1 cellular context compared by ENCODE assay signal in the genomic region with DNA sequence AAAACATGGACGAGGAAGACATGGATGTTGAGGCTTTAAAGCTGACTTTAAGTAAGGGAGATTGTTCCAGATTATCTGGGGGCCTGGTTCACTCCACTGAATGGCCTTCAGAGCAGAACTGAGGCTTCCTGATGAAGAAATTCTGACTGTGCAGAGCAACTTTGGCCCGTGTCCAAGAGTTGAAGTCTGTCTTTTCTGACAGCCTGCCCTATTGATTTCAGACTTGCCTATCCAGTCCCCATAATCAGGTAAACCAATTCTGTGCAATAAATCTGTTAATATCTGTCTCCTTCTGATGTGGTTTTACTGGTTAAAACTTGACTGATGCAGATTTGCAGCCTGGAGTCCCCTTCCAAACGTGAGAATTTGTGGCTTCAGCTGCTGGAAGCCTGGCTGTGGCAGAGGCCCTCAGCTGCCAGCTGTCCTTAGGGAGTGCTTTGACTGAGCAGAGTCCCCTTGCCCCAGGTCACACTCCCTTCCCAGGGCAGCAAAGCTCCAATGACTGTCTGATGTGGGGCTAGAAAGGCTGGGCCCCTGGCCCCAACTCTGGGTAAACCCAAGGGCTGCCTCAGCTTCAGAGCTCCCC.
TF ChIP-seq lines count a peak whose summit lies in the region.

No MANE protein-coding gene starts in this region.

TF ChIP-seq in HepG2, 621 proteins besides CTCF, POLR2A, EP300 and RAD21 (continued from another document):
- TF ChIP-seq ZNF615 (CRISPR knock-in tag; IDR thresholded peaks at IDR 0.05; ENCODE audit: borderline replicate concordance), result no peak
- TF ChIP-seq, protein P1, sequence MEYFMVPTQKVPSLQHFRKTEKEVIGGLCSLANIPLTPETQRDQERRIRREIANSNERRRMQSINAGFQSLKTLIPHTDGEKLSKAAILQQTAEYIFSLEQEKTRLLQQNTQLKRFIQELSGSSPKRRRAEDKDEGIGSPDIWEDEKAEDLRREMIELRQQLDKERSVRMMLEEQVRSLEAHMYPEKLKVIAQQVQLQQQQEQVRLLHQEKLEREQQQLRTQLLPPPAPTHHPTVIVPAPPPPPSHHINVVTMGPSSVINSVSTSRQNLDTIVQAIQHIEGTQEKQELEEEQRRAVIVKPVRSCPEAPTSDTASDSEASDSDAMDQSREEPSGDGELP (IDR thresholded peaks at IDR 0.05; ENCODE audit: borderline replicate concordance, low read depth), result peak; percentile 35; the same call in 1 of the 2 replicates
- TF ChIP-seq ZNF205 (CRISPR knock-in tag; IDR thresholded peaks at IDR 0.05), result no peak
- TF ChIP-seq MEIS1 (CRISPR knock-in tag; IDR thresholded peaks at IDR 0.05; ENCODE audit: borderline replicate concordance), result 0 out of 2 replicates have a peak, but pooled peaks have one; percentile 33
- no peak for TF ChIP-seq ATRX (CRISPR knock-in tag; IDR thresholded peaks at IDR 0.05; ENCODE audit: borderline replicate concordance)
- TF ChIP-seq TRIM22 (IDR thresholded peaks at IDR 0.05), result no peak
- TF ChIP-seq KDM1A (CRISPR knock-in tag; IDR thresholded peaks at IDR 0.05), result no peak
- TF ChIP-seq, protein P2, sequence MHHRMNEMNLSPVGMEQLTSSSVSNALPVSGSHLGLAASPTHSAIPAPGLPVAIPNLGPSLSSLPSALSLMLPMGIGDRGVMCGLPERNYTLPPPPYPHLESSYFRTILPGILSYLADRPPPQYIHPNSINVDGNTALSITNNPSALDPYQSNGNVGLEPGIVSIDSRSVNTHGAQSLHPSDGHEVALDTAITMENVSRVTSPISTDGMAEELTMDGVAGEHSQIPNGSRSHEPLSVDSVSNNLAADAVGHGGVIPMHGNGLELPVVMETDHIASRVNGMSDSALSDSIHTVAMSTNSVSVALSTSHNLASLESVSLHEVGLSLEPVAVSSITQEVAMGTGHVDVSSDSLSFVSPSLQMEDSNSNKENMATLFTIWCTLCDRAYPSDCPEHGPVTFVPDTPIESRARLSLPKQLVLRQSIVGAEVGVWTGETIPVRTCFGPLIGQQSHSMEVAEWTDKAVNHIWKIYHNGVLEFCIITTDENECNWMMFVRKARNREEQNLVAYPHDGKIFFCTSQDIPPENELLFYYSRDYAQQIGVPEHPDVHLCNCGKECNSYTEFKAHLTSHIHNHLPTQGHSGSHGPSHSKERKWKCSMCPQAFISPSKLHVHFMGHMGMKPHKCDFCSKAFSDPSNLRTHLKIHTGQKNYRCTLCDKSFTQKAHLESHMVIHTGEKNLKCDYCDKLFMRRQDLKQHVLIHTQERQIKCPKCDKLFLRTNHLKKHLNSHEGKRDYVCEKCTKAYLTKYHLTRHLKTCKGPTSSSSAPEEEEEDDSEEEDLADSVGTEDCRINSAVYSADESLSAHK (CRISPR knock-in tag; IDR thresholded peaks at IDR 0.05; ENCODE audit: borderline replicate concordance), result no peak
- no peak for TF ChIP-seq TRIM24 (CRISPR knock-in tag; IDR thresholded peaks at IDR 0.05)
- TF ChIP-seq, protein P3, sequence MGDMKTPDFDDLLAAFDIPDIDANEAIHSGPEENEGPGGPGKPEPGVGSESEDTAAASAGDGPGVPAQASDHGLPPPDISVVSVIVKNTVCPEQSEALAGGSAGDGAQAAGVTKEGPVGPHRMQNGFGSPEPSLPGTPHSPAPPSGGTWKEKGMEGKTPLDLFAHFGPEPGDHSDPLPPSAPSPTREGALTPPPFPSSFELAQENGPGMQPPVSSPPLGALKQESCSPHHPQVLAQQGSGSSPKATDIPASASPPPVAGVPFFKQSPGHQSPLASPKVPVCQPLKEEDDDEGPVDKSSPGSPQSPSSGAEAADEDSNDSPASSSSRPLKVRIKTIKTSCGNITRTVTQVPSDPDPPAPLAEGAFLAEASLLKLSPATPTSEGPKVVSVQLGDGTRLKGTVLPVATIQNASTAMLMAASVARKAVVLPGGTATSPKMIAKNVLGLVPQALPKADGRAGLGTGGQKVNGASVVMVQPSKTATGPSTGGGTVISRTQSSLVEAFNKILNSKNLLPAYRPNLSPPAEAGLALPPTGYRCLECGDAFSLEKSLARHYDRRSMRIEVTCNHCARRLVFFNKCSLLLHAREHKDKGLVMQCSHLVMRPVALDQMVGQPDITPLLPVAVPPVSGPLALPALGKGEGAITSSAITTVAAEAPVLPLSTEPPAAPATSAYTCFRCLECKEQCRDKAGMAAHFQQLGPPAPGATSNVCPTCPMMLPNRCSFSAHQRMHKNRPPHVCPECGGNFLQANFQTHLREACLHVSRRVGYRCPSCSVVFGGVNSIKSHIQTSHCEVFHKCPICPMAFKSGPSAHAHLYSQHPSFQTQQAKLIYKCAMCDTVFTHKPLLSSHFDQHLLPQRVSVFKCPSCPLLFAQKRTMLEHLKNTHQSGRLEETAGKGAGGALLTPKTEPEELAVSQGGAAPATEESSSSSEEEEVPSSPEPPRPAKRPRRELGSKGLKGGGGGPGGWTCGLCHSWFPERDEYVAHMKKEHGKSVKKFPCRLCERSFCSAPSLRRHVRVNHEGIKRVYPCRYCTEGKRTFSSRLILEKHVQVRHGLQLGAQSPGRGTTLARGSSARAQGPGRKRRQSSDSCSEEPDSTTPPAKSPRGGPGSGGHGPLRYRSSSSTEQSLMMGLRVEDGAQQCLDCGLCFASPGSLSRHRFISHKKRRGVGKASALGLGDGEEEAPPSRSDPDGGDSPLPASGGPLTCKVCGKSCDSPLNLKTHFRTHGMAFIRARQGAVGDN (CRISPR knock-in tag; IDR thresholded peaks at IDR 0.05), result 0 out of 2 replicates have a peak, but pooled peaks have one; percentile 28
- TF ChIP-seq SMARCC2 (IDR thresholded peaks at IDR 0.05), result no peak
- no peak for TF ChIP-seq ZBTB26 (CRISPR knock-in tag; IDR thresholded peaks at IDR 0.05; ENCODE audit: borderline replicate concordance)
- TF ChIP-seq CCDC6 (CRISPR knock-in tag; IDR thresholded peaks at IDR 0.05), result no peak
- no peak for TF ChIP-seq FOXO1 (CRISPR knock-in tag; IDR thresholded peaks at IDR 0.05)
- TF ChIP-seq LRRFIP1 (CRISPR knock-in tag; conservative IDR thresholded peaks at IDR 0.05), result no peak
- TF ChIP-seq HNF4G (IDR thresholded peaks at IDR 0.05; ENCODE audit: borderline replicate concordance, low read depth, low read length), result peak; percentile 27; the same call in 1 of the 2 replicates
- TF ChIP-seq HNF4G (CRISPR knock-in tag; IDR thresholded peaks at IDR 0.05; ENCODE audit: borderline replicate concordance, low read depth), result no peak
- TF ChIP-seq ONECUT2 (CRISPR knock-in tag; IDR thresholded peaks at IDR 0.05), result 0 out of 2 replicates have a peak, but pooled peaks have one; percentile 24
- no peak for TF ChIP-seq ZNF296 (CRISPR knock-in tag; conservative IDR thresholded peaks at IDR 0.05)
- TF ChIP-seq ADNP (CRISPR knock-in tag; IDR thresholded peaks at IDR 0.05), result no peak
